ENCODE assay signal across 1 cellular context in genomic region chr9:37903831-37904646, GRCh38.
TF ChIP-seq lines count a peak whose summit lies in the region.

Gene SLC25A51, minus strand, starts transcription at chr9:37904127. Its CDS starts 15,577 bp downstream, at chr9:37888550.

TF ChIP-seq in WTC11, 78 proteins besides CTCF, POLR2A, EP300 and RAD21 (continued from another document):
- TF ChIP-seq, protein P1, sequence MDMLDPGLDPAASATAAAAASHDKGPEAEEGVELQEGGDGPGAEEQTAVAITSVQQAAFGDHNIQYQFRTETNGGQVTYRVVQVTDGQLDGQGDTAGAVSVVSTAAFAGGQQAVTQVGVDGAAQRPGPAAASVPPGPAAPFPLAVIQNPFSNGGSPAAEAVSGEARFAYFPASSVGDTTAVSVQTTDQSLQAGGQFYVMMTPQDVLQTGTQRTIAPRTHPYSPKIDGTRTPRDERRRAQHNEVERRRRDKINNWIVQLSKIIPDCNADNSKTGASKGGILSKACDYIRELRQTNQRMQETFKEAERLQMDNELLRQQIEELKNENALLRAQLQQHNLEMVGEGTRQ (CRISPR knock-in tag; IDR thresholded peaks at IDR 0.05): peak; percentile 99
- TF ChIP-seq USF1 (CRISPR knock-in tag; IDR thresholded peaks at IDR 0.05): peak; percentile 99
- peak; percentile 79; the same call in 1 of the 2 replicates for TF ChIP-seq MYBL2 (CRISPR knock-in tag; IDR thresholded peaks at IDR 0.05)
- TF ChIP-seq ATF1 (CRISPR knock-in tag; IDR thresholded peaks at IDR 0.05): no peak; the same call in 1 of the 2 replicates
- TF ChIP-seq CBFB (CRISPR knock-in tag; IDR thresholded peaks at IDR 0.05; ENCODE audit: low read depth): no peak
- no peak for TF ChIP-seq JUN (CRISPR knock-in tag; IDR thresholded peaks at IDR 0.05)
- TF ChIP-seq ELF4 (CRISPR knock-in tag; IDR thresholded peaks at IDR 0.05; ENCODE audit: low read depth): no peak
- peak; percentile 82 for TF ChIP-seq SP1 (CRISPR knock-in tag; conservative IDR thresholded peaks at IDR 0.05)
- peak; percentile 96 for TF ChIP-seq HMGXB4 (CRISPR knock-in tag; IDR thresholded peaks at IDR 0.05)
- TF ChIP-seq HMGA2 (CRISPR knock-in tag; IDR thresholded peaks at IDR 0.05): no peak
- TF ChIP-seq AFF4 (CRISPR knock-in tag; IDR thresholded peaks at IDR 0.05; ENCODE audit: borderline replicate concordance): no peak
- no peak for TF ChIP-seq SOX15 (CRISPR knock-in tag; IDR thresholded peaks at IDR 0.05)
- no peak; the same call in 1 of the 2 replicates for TF ChIP-seq ZBTB43 (CRISPR knock-in tag; IDR thresholded peaks at IDR 0.05)
- no peak for TF ChIP-seq RORB (CRISPR knock-in tag; IDR thresholded peaks at IDR 0.05)
- TF ChIP-seq KAT7 (CRISPR knock-in tag; IDR thresholded peaks at IDR 0.05; ENCODE audit: borderline replicate concordance): peak; percentile 92; the same call in 1 of the 2 replicates
- no peak for TF ChIP-seq SMAD3 (CRISPR knock-in tag; IDR thresholded peaks at IDR 0.05; ENCODE audit: borderline replicate concordance)
- TF ChIP-seq MXD4 (CRISPR knock-in tag; IDR thresholded peaks at IDR 0.05; ENCODE audit: borderline replicate concordance): no peak
- no peak for TF ChIP-seq ATF6 (CRISPR knock-in tag; IDR thresholded peaks at IDR 0.05)
- no peak for TF ChIP-seq TP53 (CRISPR knock-in tag; IDR thresholded peaks at IDR 0.05)
- no peak for TF ChIP-seq NFATC4 (CRISPR knock-in tag; IDR thresholded peaks at IDR 0.05)
- TF ChIP-seq, protein P2, sequence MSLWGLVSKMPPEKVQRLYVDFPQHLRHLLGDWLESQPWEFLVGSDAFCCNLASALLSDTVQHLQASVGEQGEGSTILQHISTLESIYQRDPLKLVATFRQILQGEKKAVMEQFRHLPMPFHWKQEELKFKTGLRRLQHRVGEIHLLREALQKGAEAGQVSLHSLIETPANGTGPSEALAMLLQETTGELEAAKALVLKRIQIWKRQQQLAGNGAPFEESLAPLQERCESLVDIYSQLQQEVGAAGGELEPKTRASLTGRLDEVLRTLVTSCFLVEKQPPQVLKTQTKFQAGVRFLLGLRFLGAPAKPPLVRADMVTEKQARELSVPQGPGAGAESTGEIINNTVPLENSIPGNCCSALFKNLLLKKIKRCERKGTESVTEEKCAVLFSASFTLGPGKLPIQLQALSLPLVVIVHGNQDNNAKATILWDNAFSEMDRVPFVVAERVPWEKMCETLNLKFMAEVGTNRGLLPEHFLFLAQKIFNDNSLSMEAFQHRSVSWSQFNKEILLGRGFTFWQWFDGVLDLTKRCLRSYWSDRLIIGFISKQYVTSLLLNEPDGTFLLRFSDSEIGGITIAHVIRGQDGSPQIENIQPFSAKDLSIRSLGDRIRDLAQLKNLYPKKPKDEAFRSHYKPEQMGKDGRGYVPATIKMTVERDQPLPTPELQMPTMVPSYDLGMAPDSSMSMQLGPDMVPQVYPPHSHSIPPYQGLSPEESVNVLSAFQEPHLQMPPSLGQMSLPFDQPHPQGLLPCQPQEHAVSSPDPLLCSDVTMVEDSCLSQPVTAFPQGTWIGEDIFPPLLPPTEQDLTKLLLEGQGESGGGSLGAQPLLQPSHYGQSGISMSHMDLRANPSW (CRISPR knock-in tag; conservative IDR thresholded peaks at IDR 0.05; ENCODE audit: low read depth): no peak
- peak; percentile 67; the same call in 1 of the 2 replicates for TF ChIP-seq ZNF281 (CRISPR knock-in tag; IDR thresholded peaks at IDR 0.05)
- no peak for TF ChIP-seq ERG (CRISPR knock-in tag; IDR thresholded peaks at IDR 0.05)
TF ChIP-seq in WTC11: peak in this region for 23.
